29 cellular contexts compared by ENCODE assay signal in the genomic region with DNA sequence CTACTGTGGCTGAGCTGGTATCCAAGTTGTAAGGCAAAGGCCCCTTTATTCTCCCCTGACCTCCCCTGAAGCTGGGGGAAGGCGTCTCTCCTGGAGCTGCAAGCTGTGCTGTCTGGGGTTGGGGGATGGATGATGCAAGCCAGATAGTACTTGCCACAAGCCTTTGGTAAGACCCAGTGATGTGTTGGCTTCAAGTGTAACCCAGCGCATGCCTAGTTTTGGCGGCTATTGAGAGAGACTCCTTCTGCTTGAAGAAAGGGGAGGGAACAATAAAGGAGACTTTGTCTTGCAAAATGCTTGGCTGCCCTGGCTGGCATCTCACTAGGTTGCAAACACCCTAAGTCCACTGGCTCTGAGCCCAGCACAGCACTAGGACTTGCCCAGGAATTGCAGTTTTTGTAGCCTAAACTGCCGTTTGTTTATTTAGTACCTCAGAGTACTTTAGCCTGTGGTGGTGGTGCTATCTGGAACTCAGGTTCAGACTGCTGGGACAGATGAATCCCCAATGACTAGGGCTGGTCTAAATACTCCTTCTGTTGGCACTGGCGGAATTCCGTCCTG.
"Had no signal": no experiment of that assay in that cellular context is flagged by ENCODE, and none has a peak within 500 bp of the region (broad histone marks: within the 10 kb centered on the region; RNA-seq: fewer than 3 reads in every experiment).

No MANE protein-coding gene starts in this region.

- ATAC-seq: esophagus mucosa, gastrocnemius medialis, heart left ventricle, left colon, left ventricle myocardium superior, lower lobe of right lung, natural killer cell, sciatic nerve had no signal

- H3K27ac ChIP-seq: colonic mucosa, epithelial cell of prostate, gastrocnemius medialis, heart left ventricle, lower lobe of right lung, ovary, stomach, thyroid gland, vagina had no signal

- H3K4me2 ChIP-seq: smooth muscle cell had no signal

- H3K36me3 ChIP-seq: colonic mucosa, gastrocnemius medialis, heart left ventricle, lower lobe of right lung, ovary, stomach, thyroid gland, vagina had no signal

- H3K4me1 ChIP-seq: colonic mucosa, gastrocnemius medialis, heart left ventricle, lower lobe of right lung, stomach, thyroid gland, vagina had no signal

- H3K4me3 ChIP-seq: colonic mucosa, gastrocnemius medialis, heart left ventricle, lower lobe of right lung, ovary, smooth muscle cell, stomach, thyroid gland, vagina had no signal

- H3K27me3 ChIP-seq: colonic mucosa, gastrocnemius medialis, heart left ventricle, ovary, stomach, thyroid gland, vagina had no signal

- H3K9me3 ChIP-seq: colonic mucosa, gastrocnemius medialis, lower lobe of right lung, ovary, thyroid gland, vagina had no signal

- DNase-seq: colonic mucosa; effector CD8-positive, alpha-beta T cell; endodermal cell; foreskin fibroblast; gastrocnemius medialis; heart left ventricle; hippocampal formation; immature natural killer cell; islet precursor cell; kidney glomerular epithelial cell; left colon; left ventricle myocardium superior; lower lobe of right lung; natural killer cell; occipital lobe; ovary; stimulated activated CD4-positive, alpha-beta T cell treated with anti-CD3 and anti-CD28 coated beads, Interleukin-12 subunit alpha, Interleukin-12 subunit beta, amount 100 ng/mL, for 4 hours; stimulated activated CD4-positive, alpha-beta T cell treated with anti-CD3 and anti-CD28 coated beads, Interleukin-1b, Interleukin-23, amount 100 ng/mL, for 48 hours; stimulated activated CD4-positive, alpha-beta T cell treated with anti-CD3 and anti-CD28 coated beads, Interleukin-4, amount 100 ng/mL, for 1 hour; stimulated activated CD8-positive, alpha-beta memory T cell treated with anti-CD3 and anti-CD28 coated beads, Interleukin-4, amount 100 ng/mL, for 48 hours; stimulated activated naive CD4-positive, alpha-beta T cell; stomach; thyroid gland; trophoblast cell had no signal
